29 cellular contexts compared by ENCODE assay signal in the genomic region with DNA sequence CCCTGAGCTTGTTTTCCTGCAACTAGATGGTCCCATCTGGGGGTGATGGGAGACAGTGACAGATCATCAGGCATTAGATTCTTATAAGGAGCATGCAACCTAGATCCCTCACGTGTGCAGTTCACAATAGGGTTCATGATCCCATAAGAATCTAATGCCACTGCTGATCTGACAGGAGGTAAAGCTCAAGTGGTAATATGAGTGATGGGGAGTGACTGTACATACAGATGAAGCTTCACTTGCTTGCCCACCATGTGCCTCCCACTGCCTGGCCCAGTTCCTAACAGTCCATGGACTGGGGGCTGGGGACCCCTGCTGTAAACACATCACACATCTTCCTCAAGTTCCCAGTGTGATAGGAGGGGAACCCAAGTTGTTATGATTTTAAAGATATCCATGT.
DNase-seq lines count a peak whose midpoint lies in the region; ATAC-seq and TF ChIP-seq lines count a peak whose summit lies in the region.
"Had no signal": no experiment of that assay in that cellular context is flagged by ENCODE, and none has a peak within 500 bp of the region (broad histone marks: within the 10 kb centered on the region; RNA-seq: fewer than 3 reads in every experiment).

No MANE protein-coding gene starts in this region.

- H3K9me3 ChIP-seq in HEK293 (ENCODE audit: control insufficient read depth, insufficient read depth, low read depth, low read length), result no peaks in the 10 kb centered on the region
- peaks cover 6% of the 10 kb centered on the region for H3K9me3 ChIP-seq in IMR-90 (ENCODE audit: control insufficient read depth, insufficient read depth, low read length)
- H3K9me3 ChIP-seq: BE2C, BLaER1, Caco-2 had no signal

- TF ChIP-seq POLR2A in IMR-90 (IDR thresholded peaks at IDR 0.05; ENCODE audit: low read depth, low read length), result no peak

- H3K27ac ChIP-seq in HEK293 (ENCODE audit: extremely low read depth, low read depth, low read length) (no peak overlapping the region), IMR-90 (ENCODE audit: insufficient read depth, low read length) (no peak overlapping the region)
- H3K27ac ChIP-seq: 22Rv1; A549; BLaER1; BLaER1 treated with 17β-estradiol and CSF1 and Interleukin-3, amounts not matched to agents 10 nM and 100 nM; C4-2B had no signal

- no peaks in the 10 kb centered on the region for H3K27me3 ChIP-seq in IMR-90 (ENCODE audit: control insufficient read depth, insufficient read depth, low read length)
- H3K27me3 ChIP-seq: BE2C; BLaER1; BLaER1 treated with 17β-estradiol and CSF1 and Interleukin-3, amounts not matched to agents 10 nM and 100 nM had no signal

- TF ChIP-seq RAD21 in IMR-90 (IDR thresholded peaks at IDR 0.05; ENCODE audit: low read length), result no peak

- H2BK15ac ChIP-seq in IMR-90 (ENCODE audit: low read depth, low read length), result no peak overlapping the region

- H4K8ac ChIP-seq in IMR-90 (ENCODE audit: low read depth in 2 of 2, low read length in 2 of 2), result no peak overlapping the region

- no peak overlapping the region for H3K4ac ChIP-seq in IMR-90 (ENCODE audit: low read depth, low read length)

- no peak overlapping the region for H4K5ac ChIP-seq in IMR-90 (ENCODE audit: low read depth, low read length)

- no peak overlapping the region for H2BK120ac ChIP-seq in IMR-90 (ENCODE audit: low read depth, low read length)

- no peak overlapping the region for H3K56ac ChIP-seq in IMR-90 (ENCODE audit: extremely low read depth, insufficient read depth, low read length)

- H3K4me1 ChIP-seq in HEK293 (ENCODE audit: control insufficient read depth, insufficient read depth, low read length), result no peaks in the 10 kb centered on the region
- no peaks in the 10 kb centered on the region for H3K4me1 ChIP-seq in IMR-90 (ENCODE audit: control insufficient read depth, insufficient read depth, low read length)
- H3K4me1 ChIP-seq: A549, BE2C, BLaER1, Caco-2 had no signal

- DNase-seq in IMR-90, result no peak
- DNase-seq in activated CD4-positive, alpha-beta T cell treated with anti-CD3 and anti-CD28 coated beads for 48 hours, result no peak
- DNase-seq in activated CD4-positive, alpha-beta T cell treated with anti-CD3 and anti-CD28 coated beads for 4 hours, result no peak
- DNase-seq: 8988T; ACHN; AML-193; BE2C; C1 segment of cervical spinal cord; Caco-2; Calu3; CD4-positive, alpha-beta memory T cell; CD4-positive, alpha-beta T cell; CD4-positive, CD25-positive, alpha-beta regulatory T cell; CD8-positive, alpha-beta memory T cell; CD8-positive, alpha-beta T cell; COR-L47; DMS 273 treated with DMSO at 0.1 percent for 48 hours; DMS153; DMS53; DMS79; DMS79 treated with DMSO at 0.1 percent for 48 hours; DND-41; EL had no signal

- H4K20me1 ChIP-seq in IMR-90 (ENCODE audit: insufficient read depth, low read length), result no peaks in the 10 kb centered on the region
- H4K20me1 ChIP-seq: BLaER1; BLaER1 treated with 17β-estradiol and CSF1 and Interleukin-3, amounts not matched to agents 10 nM and 100 nM had no signal

- no peak for TF ChIP-seq CTCF in HEK293 (tag by site-specific recombination; IDR thresholded peaks at IDR 0.05)
- TF ChIP-seq CTCF in IMR-90 (conservative IDR thresholded peaks at IDR 0.05; ENCODE audit: low read depth, low read length), result no peak

- no peak overlapping the region for H3K9ac ChIP-seq in IMR-90 (ENCODE audit: low read depth, low read length)
- H3K9ac ChIP-seq: BLaER1; BLaER1 treated with 17β-estradiol and CSF1 and Interleukin-3, amounts not matched to agents 10 nM and 100 nM had no signal

- intact Hi-C loops in IMR-90 (cut with micrococcal nuclease), result loop anchor here (5.0 to 10.0 kb wide), 6 partner anchors 48 to 703 kb away; no protein-coding TSS in a partner anchor

- H3K14ac ChIP-seq in IMR-90 (replicated peaks; ENCODE audit: low read depth, low read length), result no peak overlapping the region

- BruUV-seq in IMR-90 (replicated peaks; lab: Mats Ljungman, UMichigan), result no TSS peak

- H2BK20ac ChIP-seq in IMR-90 (ENCODE audit: low read depth, low read length), result no peak overlapping the region

- WGBS in IMR-90 (ENCODE audit: extremely low coverage in 2 of 2, insufficient read length in 1 of 2), 2 experiments, result no CpG with 5 or more reads among the region's 1 CpG

- H3K18ac ChIP-seq in IMR-90 (ENCODE audit: low read depth, low read length), result no peak overlapping the region

- no peak overlapping the region for H2BK5ac ChIP-seq in IMR-90 (ENCODE audit: low read depth, low read length, poor library complexity, severe bottlenecking)

- H3K36me3 ChIP-seq in HEK293 (ENCODE audit: control insufficient read depth in 2 of 2, insufficient read depth in 1 of 2, low read length in 2 of 2) (no peaks in the 10 kb centered on the region), IMR-90 (ENCODE audit: control insufficient read depth, insufficient read depth, low read length) (no peaks in the 10 kb centered on the region)
- H3K36me3 ChIP-seq: BE2C; BLaER1; BLaER1 treated with 17β-estradiol and CSF1 and Interleukin-3, amounts not matched to agents 10 nM and 100 nM had no signal

- no peak for ATAC-seq in IMR-90 (ENCODE audit: low read depth)
- ATAC-seq: A549; CD8-positive, alpha-beta T cell had no signal

- no peaks in the 10 kb centered on the region; the same call in 1 of the 2 replicates for H3K9me1 ChIP-seq in IMR-90 (ENCODE audit: insufficient read depth, low read length)

- H2AFZ ChIP-seq in IMR-90 (replicated peaks; ENCODE audit: low read length, poor library complexity), result no peak overlapping the region

- CTCF ChIA-PET in HEK293 (lab: Yijun Ruan, JAX) (interaction anchor here (0.7 to 5.8 kb wide), 3 partner anchors 25 to 886 kb away, joined by 3 to 58 read pairs (median 3); no protein-coding TSS in a partner anchor), IMR-90 (lab: Yijun Ruan, JAX) (interaction anchor here (0.7 to 1.1 kb wide), 2 partner anchors 36 to 347 kb away, joined by 3 to 4 read pairs; no protein-coding TSS in a partner anchor)

- H3K4me3 ChIP-seq in HEK293 (ENCODE audit: low read depth, low read length), result no peak overlapping the region
- no peak overlapping the region for H3K4me3 ChIP-seq in IMR-90 (ENCODE audit: insufficient read depth, low read depth, low read length)
- H3K4me3 ChIP-seq: A549; BLaER1; BLaER1 treated with 17β-estradiol and CSF1 and Interleukin-3, amounts not matched to agents 10 nM and 100 nM had no signal

- dilution Hi-C loops in IMR-90 (cut with HindIII; ENCODE audit: low sequenced_read_pairs, unreplicated experiment), result no loop called here

- in situ Hi-C loops in IMR-90 (cut with MboI; ENCODE audit: low sequenced_read_pairs), result loop anchor here (5.0 to 10.0 kb wide), 3 partner anchors 376 to 833 kb away; a partner anchor contains a TSS

- H2AK9ac ChIP-seq in IMR-90 (replicated peaks; ENCODE audit: low read depth, low read length, poor library complexity), result no peak overlapping the region

- peak overlapping the region; percentile 21; the same call in 1 of the 2 replicates for H2AK5ac ChIP-seq in IMR-90 (ENCODE audit: low read depth, low read length)

- H3K4me2 ChIP-seq in IMR-90 (ENCODE audit: low read depth, low read length), result no peak overlapping the region
- H3K4me2 ChIP-seq: A549; BLaER1; BLaER1 treated with 17β-estradiol and CSF1 and Interleukin-3, amounts not matched to agents 10 nM and 100 nM had no signal

- no peak overlapping the region for H4K91ac ChIP-seq in IMR-90 (ENCODE audit: insufficient read depth, low read depth, low read length)

- no peaks in the 10 kb centered on the region for H3K79me1 ChIP-seq in IMR-90 (ENCODE audit: low read depth in 1 of 2, low read length in 2 of 2)

- POLR2A ChIA-PET in HEK293 (lab: Yijun Ruan, JAX) (interaction anchor here (1.1 kb wide), 1 partner anchor 374 kb away, joined by 3 read pairs; a partner anchor contains a TSS), IMR-90 (lab: Charles Lee; ENCODE audit: unreplicated experiment) (no interaction called here)

- H3K23ac ChIP-seq in IMR-90 (ENCODE audit: low read depth, low read length), result no peak overlapping the region

TF ChIP-seq in HEK293, 187 proteins besides CTCF, POLR2A, EP300 and RAD21:
- TF ChIP-seq ZNF610 (tag by site-specific recombination; IDR thresholded peaks at IDR 0.05; ENCODE audit: borderline replicate concordance), result peak; percentile 93
- no peak for TF ChIP-seq TRIM28 (IDR thresholded peaks at IDR 0.05; ENCODE audit: borderline replicate concordance, low read length)

TF ChIP-seq in IMR-90, 13 proteins besides CTCF, POLR2A, EP300 and RAD21:
- no peak for TF ChIP-seq FOS (IDR thresholded peaks at IDR 0.05; ENCODE audit: low read depth, low read length)
- no peak for TF ChIP-seq SMC3 (IDR thresholded peaks at IDR 0.05; ENCODE audit: low read depth, low read length)
